Comparison of ENCODE assay signal across 8 cellular contexts in genomic region chr3:88149146-88149515, GRCh38. TPM values are rescaled to one million over a fixed set of nuclear protein-coding genes. Genes with fewer than 3 reads are reported as not detected.
A peak's percentile ranks its signal among the peaks of the same experiment; 100 is the strongest.
DNase-seq lines count a peak whose midpoint lies in the region; ATAC-seq and TF ChIP-seq lines count a peak whose summit lies in the region.

No MANE protein-coding gene starts in this region.

- H3K36me3 Mint-ChIP-seq in WTC11: peaks cover 7% of the 10 kb centered on the region

- in situ Hi-C loops in HAP-1 (cut with MboI; ENCODE audit: low sequenced_read_pairs): no loop called here

- no peak for TF ChIP-seq CTCF in LNCaP clone FGC (IDR thresholded peaks at IDR 0.05; ENCODE audit: control insufficient read depth, extremely low read depth, insufficient read depth)
- TF ChIP-seq CTCF in WTC11 (IDR thresholded peaks at IDR 0.05): no peak

- peak overlapping the region; percentile 75 for H2BK5ac ChIP-seq in trophoblast cell (ENCODE audit: low read depth, low read length, poor library complexity)

- H4K8ac ChIP-seq in trophoblast cell (ENCODE audit: low read depth, low read length): peak overlapping the region; percentile 98

- CTCF ChIA-PET in WTC11 (lab: Charles Lee): interaction anchor here (0.7 to 1.0 kb wide), 2 partner anchors 36 to 782 kb away, joined by 3 read pairs; no protein-coding TSS in a partner anchor

- H4K91ac ChIP-seq in trophoblast cell (ENCODE audit: low read depth, low read length): peak overlapping the region; percentile 97

- peak overlapping the region; percentile 7 for H2AK5ac ChIP-seq in trophoblast cell (ENCODE audit: low read length)

- peak overlapping the region; percentile 92 for H3K4me2 ChIP-seq in trophoblast cell (ENCODE audit: low read length)

- peaks cover 8% of the 10 kb centered on the region for H3K79me2 ChIP-seq in trophoblast cell (ENCODE audit: control insufficient read depth, insufficient read depth, low read length, poor library complexity)

- no CpG with 5 or more reads among the region's 15 CpGs for WGBS in trophoblast cell (ENCODE audit: extremely low coverage, insufficient coverage, insufficient read length)

- peak overlapping the region; percentile 94 for H3K9ac ChIP-seq in trophoblast cell (ENCODE audit: low read length)

- POLR2A ChIA-PET in WTC11 (lab: Charles Lee): interaction anchor here (1.5 kb wide), 1 partner anchor 91 kb away, joined by 10 read pairs; the partner anchor contains the start of genes CGGBP1 and ZNF654

- no peaks in the 10 kb centered on the region for H3K9me3 Mint-ChIP-seq in WTC11

- H3K79me1 ChIP-seq in trophoblast cell (ENCODE audit: low read length): peaks cover 12% of the 10 kb centered on the region

- peak overlapping the region; percentile 99 for H4K12ac ChIP-seq in trophoblast cell (ENCODE audit: low read depth, low read length)

- peak overlapping the region; percentile 95 for H3K27ac ChIP-seq in trophoblast cell (ENCODE audit: low read depth, low read length)

- H3K4me1 ChIP-seq in HAP-1 (peaks cover 4% of the 10 kb centered on the region), trophoblast cell (ENCODE audit: control insufficient read depth in 1 of 2, insufficient read depth in 2 of 2, low read length in 2 of 2) (peaks cover 0 to 2% of the 10 kb centered on the region in 2 experiments)

- H2BK120ac ChIP-seq in trophoblast cell (ENCODE audit: insufficient read depth, low read length, poor library complexity): no peak overlapping the region

- H3K27me3 ChIP-seq in HAP-1 (ENCODE audit: low read depth) (no peaks in the 10 kb centered on the region), trophoblast cell (ENCODE audit: insufficient read depth, low read length) (no peaks in the 10 kb centered on the region)

- peaks cover 20% of the 10 kb centered on the region for H3K4me1 Mint-ChIP-seq in WTC11

- H3K27ac Mint-ChIP-seq in WTC11: peak overlapping the region; percentile 97

- H2BK12ac ChIP-seq in trophoblast cell (ENCODE audit: low read length): no peak overlapping the region

- H3K23ac ChIP-seq in trophoblast cell (ENCODE audit: low read length): no peak overlapping the region

- peak overlapping the region; percentile 93 for H3K4ac ChIP-seq in trophoblast cell (ENCODE audit: low read depth, low read length)

- H3K18ac ChIP-seq in trophoblast cell (ENCODE audit: low read length): peak overlapping the region; percentile 95

- ATAC-seq in WTC11: peak; percentile 4

- no peaks in the 10 kb centered on the region for H3K9me3 ChIP-seq in HAP-1
- no peaks in the 10 kb centered on the region for H3K9me3 ChIP-seq in trophoblast cell (ENCODE audit: insufficient read depth, low read depth, low read length)

- H3K14ac ChIP-seq in trophoblast cell (ENCODE audit: low read length): peak overlapping the region; percentile 98

- H3K4me3 Mint-ChIP-seq in WTC11: peak overlapping the region; percentile 95

- DNase-seq in NCI-H524 (lab: John Stamatoyannopoulos, UW) (peak; percentile 3 to 39), NCI-H524 treated with DMSO at 0.1 percent for 48 hours (lab: John Stamatoyannopoulos, UW) (no peak), HAP-1 (ENCODE audit: low spot score in 2 of 2) (peak; percentile 21 to 56), LNCaP clone FGC (ENCODE audit: low read depth) (peak; percentile 18), WTC11 (ENCODE audit: low spot score) (peak; percentile 20), germinal center (ENCODE audit: low spot score) (peak; percentile 21), trophoblast cell (no peak), 8988T (no peak)

- H3K4me3 ChIP-seq in HAP-1 (peak overlapping the region; percentile 79), LNCaP clone FGC (ENCODE audit: low read depth, low read length) (peak overlapping the region; percentile 84), trophoblast cell (ENCODE audit: low read depth, low read length) (peak overlapping the region; percentile 94)

- H3K27me3 Mint-ChIP-seq in WTC11 (ENCODE audit: low read depth): no peaks in the 10 kb centered on the region

- H3K36me3 ChIP-seq in HAP-1 (replicated peaks) (peaks cover 7% of the 10 kb centered on the region), trophoblast cell (ENCODE audit: control insufficient read depth in 1 of 2, insufficient read depth in 2 of 2, low read length in 2 of 2) (peaks cover 3% of the 10 kb centered on the region in 2 experiments)

- H2AFZ ChIP-seq in trophoblast cell (ENCODE audit: insufficient read depth, low read length, poor library complexity): peak overlapping the region; percentile 98

TF ChIP-seq in WTC11, 78 proteins besides CTCF, POLR2A, EP300 and RAD21:
- TF ChIP-seq JAZF1 (CRISPR knock-in tag; IDR thresholded peaks at IDR 0.05): no peak
- TF ChIP-seq TCF7 (CRISPR knock-in tag; IDR thresholded peaks at IDR 0.05; ENCODE audit: low read depth): no peak

RNA-seq across cellular contexts. Expression of gene C3orf38, which starts 0.6 kb away (rescaled TPM):
- total RNA-seq in WTC11 (2021): 22.5 to 24.1 TPM (median 23.9 TPM) in 3 replicates
- polyA plus RNA-seq in trophoblast cell (2013): 16.9 and 17.2 TPM in 2 replicates

Comparison
In these comparisons a context has a peak if more than half of its experiments do, and no peak if none do; other contexts are left out.
1. DNase-seq: peak in NCI-H524 (2 of 2), HAP-1 (2 of 2), LNCaP clone FGC (single experiment), WTC11 (single experiment) and germinal center (single experiment); none in NCI-H524 treated with DMSO at 0.1 percent for 48 hours (single experiment), trophoblast cell (0 of 2) and 8988T (single experiment).
2. Peak in every context shown above with its lines, with median percentiles within 50 percentile points of each other: H3K4me3 ChIP-seq.